11 cellular contexts compared by ENCODE assay signal in genomic region chr9:17839744-17840143, GRCh38.
"Had no signal": no experiment of that assay in that cellular context is flagged by ENCODE, and none has a peak within 500 bp of the region (broad histone marks: within the 10 kb centered on the region; RNA-seq: fewer than 3 reads in every experiment).

No MANE protein-coding gene starts in this region.

- DNase-seq: activated CD4-positive, alpha-beta T cell treated with anti-CD3 and anti-CD28 coated beads, Interleukin-2, amount 10 ng/mL, durations not matched to agents 7 days and 5 days; activated CD8-positive, alpha-beta memory T cell treated with anti-CD3 and anti-CD28 coated beads, Interleukin-2, amount 50 U/mL, for 48 hours; activated gamma-delta T cell treated with Interleukin-2 at 50 U/mL for 16 hours; activated T-cell treated with anti-CD3 and anti-CD28 coated beads, Interleukin-2, amount 50 U/mL, for 72 hours; amniotic stem cell; left ventricle myocardium inferior; mucosa of descending colon; naive thymus-derived CD4-positive, alpha-beta T cell; stimulated activated CD4-positive, alpha-beta T cell treated with anti-CD3 and anti-CD28 coated beads, Interleukin-1b, Interleukin-23, amount 100 ng/mL, for 48 hours; stomach had no signal

- H3K9me3 Mint-ChIP-seq: activated CD4-positive, alpha-beta T cell treated with anti-CD3 and anti-CD28 coated beads, Interleukin-2, amount 10 ng/mL, durations not matched to agents 7 days and 5 days had no signal

- H3K36me3 Mint-ChIP-seq: activated naive CD8-positive, alpha-beta T cell had no signal

- H3K4me1 Mint-ChIP-seq: activated CD4-positive, alpha-beta T cell treated with anti-CD3 and anti-CD28 coated beads, Interleukin-2, amount 10 ng/mL, durations not matched to agents 7 days and 5 days had no signal

- H3K27ac Mint-ChIP-seq: activated CD4-positive, alpha-beta T cell treated with anti-CD3 and anti-CD28 coated beads, Interleukin-2, amount 10 ng/mL, durations not matched to agents 7 days and 5 days; activated naive CD8-positive, alpha-beta T cell; activated T-cell treated with anti-CD3 and anti-CD28 coated beads, Interleukin-2, amount 50 U/mL, for 72 hours; naive thymus-derived CD4-positive, alpha-beta T cell had no signal

- H3K4me3 Mint-ChIP-seq: activated CD4-positive, alpha-beta T cell treated with anti-CD3 and anti-CD28 coated beads, Interleukin-2, amount 10 ng/mL, durations not matched to agents 7 days and 5 days; activated naive CD8-positive, alpha-beta T cell; activated T-cell treated with anti-CD3 and anti-CD28 coated beads, Interleukin-2, amount 50 U/mL, for 72 hours; naive thymus-derived CD4-positive, alpha-beta T cell had no signal

- H3K27me3 Mint-ChIP-seq: activated CD4-positive, alpha-beta T cell treated with anti-CD3 and anti-CD28 coated beads, Interleukin-2, amount 10 ng/mL, durations not matched to agents 7 days and 5 days; activated naive CD8-positive, alpha-beta T cell had no signal
